In genomic region chr7:100611983-100612729, GRCh38 we compare ENCODE assay signal across 8 cellular contexts. TPM values are rescaled to one million over a fixed set of nuclear protein-coding genes. Genes with fewer than 3 reads are reported as not detected.
DNase-seq lines count a peak whose midpoint lies in the region; ATAC-seq, FAIRE-seq and TF ChIP-seq lines count a peak whose summit lies in the region.

A gene with protein sequence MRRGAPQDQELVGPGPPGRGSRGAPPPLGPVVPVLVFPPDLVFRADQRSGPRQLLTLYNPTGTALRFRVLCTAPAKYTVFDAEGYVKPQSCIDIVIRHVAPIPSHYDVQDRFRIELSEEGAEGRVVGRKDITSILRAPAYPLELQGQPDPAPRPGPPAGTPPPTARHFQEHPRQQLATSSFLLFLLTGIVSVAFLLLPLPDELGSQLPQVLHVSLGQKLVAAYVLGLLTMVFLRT (plus strand): TSS chr7:100612540. CDS start chr7:100612792, 252 bp downstream.

- TF ChIP-seq CTCF in BJ (IDR thresholded peaks at IDR 0.05; ENCODE audit: insufficient read depth, low read depth, low read length), result no peak

- peak; percentile 95 for FAIRE-seq in colon (lab: Jason Lieb, UNC)

- no peaks in the 10 kb centered on the region for H3K27me3 ChIP-seq in BJ (ENCODE audit: control insufficient read depth, insufficient read depth, low read length)

- CTCF ChIA-PET in BJ (lab: Yijun Ruan, JAX), result interaction anchor here (0.6 to 2.9 kb wide), 11 partner anchors 10 to 240 kb away, joined by 3 to 16 read pairs (median 4); partner anchors contain the start of genes PCOLCE, POP7 and SLC12A9

- DNase-seq in BJ (ENCODE audit: low read depth) (peak; percentile 98), GM19240 (ENCODE audit: insufficient read length, low spot score) (peak; percentile 99), NCI-H526 (lab: John Stamatoyannopoulos, UW) (peak; percentile 99 to 100), kidney glomerular epithelial cell (lab: John Stamatoyannopoulos, UW) (peak; percentile 98)
- peak; percentile 99 for DNase-seq in activated CD4-positive, alpha-beta T cell treated with anti-CD3 and anti-CD28 coated beads for 48 hours
- DNase-seq in stimulated activated CD4-positive, alpha-beta T cell treated with anti-CD3 and anti-CD28 coated beads, Interleukin-1b, Interleukin-23, amount 100 ng/mL, for 1 hour (ENCODE audit: low read depth in 2 of 2), result peak; percentile 90 to 97

- ATAC-seq in HG03460 (IDR thresholded peaks at IDR 0.05; ENCODE audit: unreplicated experiment), result peak; percentile 91

- peak within 1 kb of the TSS; percentile 83 for H3K4me3 ChIP-seq in BJ (ENCODE audit: low read depth, low read length)

- POLR2A ChIA-PET in BJ (lab: Charles Lee), result interaction anchor here (0.7 to 1.3 kb wide), 5 partner anchors 9 to 278 kb away, joined by 3 to 9 read pairs (median 4); partner anchors contain the start of gene UFSP1

- peaks cover 8% of the 10 kb centered on the region for H3K36me3 ChIP-seq in BJ (ENCODE audit: control insufficient read depth, insufficient read depth, low read length)

RNA-seq across cellular contexts. Expression of the gene that starts here (rescaled TPM):
- polyA plus RNA-seq in BJ (2011; rRNA removed), result 5.2 and 15.0 TPM in 2 replicates
- 2.3 and 5.5 TPM in 2 replicates for polyA minus RNA-seq in BJ (2011; rRNA and poly(A)+ RNA removed)

Comparison
In these comparisons a context has a peak if more than half of its experiments do, and no peak if none do; other contexts are left out.
1. Peak in every context shown above with its lines: DNase-seq, ATAC-seq and H3K4me3 ChIP-seq.